In genomic region chr14:61260939-61261776, GRCh38 we compare ENCODE assay signal across 1 cellular context.
TF ChIP-seq lines count a peak whose summit lies in the region.

No MANE protein-coding gene starts in this region.

TF ChIP-seq in HCT116, 20 proteins besides CTCF, POLR2A, EP300 and RAD21:
- no peak for TF ChIP-seq SP1 (IDR thresholded peaks at IDR 0.05; ENCODE audit: low read depth)
- TF ChIP-seq CBX3 (IDR thresholded peaks at IDR 0.05; ENCODE audit: low read depth): no peak
- TF ChIP-seq TCF7L2 (IDR thresholded peaks at IDR 0.05; ENCODE audit: borderline replicate concordance, extremely low read depth, insufficient read depth, insufficient read length): no peak
- TF ChIP-seq FOSL1 (IDR thresholded peaks at IDR 0.05; ENCODE audit: low read depth): 0 out of 2 replicates have a peak, but pooled peaks have one; percentile 24
- TF ChIP-seq CEBPB (IDR thresholded peaks at IDR 0.05; ENCODE audit: low read depth): no peak
- TF ChIP-seq MAX (IDR thresholded peaks at IDR 0.05): peak; percentile 45; the same call in 1 of the 2 replicates
